In the genomic region with DNA sequence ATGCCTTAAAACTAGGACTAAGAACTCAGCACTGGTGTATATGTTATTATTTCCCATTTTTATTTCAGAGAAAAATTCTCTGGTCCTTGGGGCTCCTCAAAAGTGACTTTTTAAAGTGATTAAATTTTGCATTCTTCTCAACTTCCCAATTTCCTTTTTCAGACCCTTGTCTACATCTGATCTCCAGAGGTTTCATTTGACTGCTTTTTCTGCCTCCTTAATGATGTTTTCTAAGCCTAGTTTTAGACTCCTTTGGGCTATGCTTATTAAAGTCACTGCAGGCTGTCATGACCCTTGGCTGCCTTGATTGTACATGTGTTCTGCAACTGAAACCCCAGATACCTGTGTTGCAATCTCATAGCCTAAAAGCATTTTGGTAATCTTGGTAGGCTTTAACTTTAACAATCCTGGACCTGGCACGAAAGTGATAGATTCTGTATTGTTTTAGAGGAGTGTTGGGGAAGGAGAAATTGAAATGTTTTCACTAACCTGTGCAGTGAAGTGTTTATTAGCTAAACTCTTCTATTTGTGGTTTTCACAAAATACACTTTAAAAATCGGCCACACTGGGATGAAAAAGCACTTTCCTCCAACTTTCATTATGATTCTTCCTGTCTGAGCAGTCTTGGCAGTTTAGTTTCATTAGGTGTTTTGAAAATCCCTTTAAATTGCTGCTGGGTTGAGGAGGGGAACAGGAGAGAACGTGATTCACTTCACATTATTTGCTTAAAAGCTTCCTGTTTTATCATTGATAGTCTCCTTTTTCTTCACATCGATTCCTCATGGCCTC, we compare ENCODE assay signal across 11 cellular contexts. TPM values are rescaled to one million over a fixed set of nuclear protein-coding genes. Genes with fewer than 3 reads are reported as not detected.
DNase-seq lines count a peak whose midpoint lies in the region; ATAC-seq and TF ChIP-seq lines count a peak whose summit lies in the region.
"Had no signal": no experiment of that assay in that cellular context is flagged by ENCODE, and none has a peak within 500 bp of the region (broad histone marks: within the 10 kb centered on the region; RNA-seq: fewer than 3 reads in every experiment).

No MANE protein-coding gene starts in this region.

- 7 to 11% methylated on average over 4 of the region's 4 CpGs for WGBS in esophagus squamous epithelium, 2 donors

- TF ChIP-seq POLR2A in esophagus squamous epithelium (IDR thresholded peaks at IDR 0.05) = no peak

- H3K9me3 ChIP-seq in esophagus squamous epithelium = no peaks in the 10 kb centered on the region

- intact Hi-C loops in esophagus squamous epithelium (cut with DNase I) = no loop called here

- peak overlapping the region; percentile 54 for H3K27ac Mint-ChIP-seq in stimulated activated memory B cell treated with anti-CD40 and anti-IgM and Interleukin-4, amounts not matched to agents 10 μg/mL and 1 μg/mL and 100 μg/mL, for 72 hours

- peaks cover 62% of the 10 kb centered on the region for H3K4me1 Mint-ChIP-seq in stimulated activated memory B cell treated with anti-CD40 and anti-IgM and Interleukin-4, amounts not matched to agents 10 μg/mL and 1 μg/mL and 100 μg/mL, for 72 hours

- H3K4me3 Mint-ChIP-seq in stimulated activated memory B cell treated with anti-CD40 and anti-IgM and Interleukin-4, amounts not matched to agents 10 μg/mL and 1 μg/mL and 100 μg/mL, for 72 hours = peak overlapping the region; percentile 32

- H3K36me3 ChIP-seq in esophagus squamous epithelium = peaks cover 0 to 5% (median 0%) of the 10 kb centered on the region in 3 donors

- peak overlapping the region; percentile 30 to 57 (median 42) for H3K27ac ChIP-seq in esophagus squamous epithelium
- H3K27ac ChIP-seq: 22Rv1 had no signal

- no peaks in the 10 kb centered on the region for H3K36me3 Mint-ChIP-seq in stimulated activated memory B cell treated with anti-CD40 and anti-IgM and Interleukin-4, amounts not matched to agents 10 μg/mL and 1 μg/mL and 100 μg/mL, for 72 hours

- H3K9me3 Mint-ChIP-seq in stimulated activated memory B cell treated with anti-CD40 and anti-IgM and Interleukin-4, amounts not matched to agents 10 μg/mL and 1 μg/mL and 100 μg/mL, for 72 hours = no peaks in the 10 kb centered on the region

- peak overlapping the region in 2 of 4 donors; percentile 10 to 12 for H3K4me3 ChIP-seq in esophagus squamous epithelium

- ATAC-seq in stimulated activated memory B cell treated with anti-CD40 and anti-IgM and Interleukin-4, amounts not matched to agents 10 μg/mL and 1 μg/mL and 100 μg/mL, for 72 hours = no peak
- ATAC-seq in GM19467 (IDR thresholded peaks at IDR 0.05; ENCODE audit: unreplicated experiment) (no peak), GM19395 (IDR thresholded peaks at IDR 0.05; ENCODE audit: unreplicated experiment) (no peak)

- H3K27me3 Mint-ChIP-seq in stimulated activated memory B cell treated with anti-CD40 and anti-IgM and Interleukin-4, amounts not matched to agents 10 μg/mL and 1 μg/mL and 100 μg/mL, for 72 hours = no peaks in the 10 kb centered on the region

- peak; percentile 18 to 76 for DNase-seq in NOMO-1 (lab: John Stamatoyannopoulos, UW; ENCODE audit: unreplicated experiment in 2 of 2)
- DNase-seq in NOMO-1 treated with dmso at 0.1 percent for 144 hours (lab: John Stamatoyannopoulos, UW; ENCODE audit: unreplicated experiment) = no peak
- DNase-seq in RPMI8226 = peak; percentile 18
- no peak for DNase-seq in esophagus squamous epithelium (lab: John Stamatoyannopoulos, UW)
- no peak for DNase-seq in Ammon's horn (ENCODE audit: low spot score)
- DNase-seq: central memory CD4-positive, alpha-beta T cell; Right ventricle myocardium superior had no signal

- peaks cover 30 to 71% (median 40%) of the 10 kb centered on the region in 3 donors for H3K4me1 ChIP-seq in esophagus squamous epithelium

- no peak for TF ChIP-seq CTCF in esophagus squamous epithelium (IDR thresholded peaks at IDR 0.05)

- H3K27me3 ChIP-seq in esophagus squamous epithelium = no peaks in the 10 kb centered on the region

RNA-seq across cellular contexts. Expression of a gene that starts 4.8 kb away (rescaled TPM):
- total RNA-seq in esophagus squamous epithelium = 10 to 100 TPM; 14.4 to 18.8 (median 14.9) TPM

RNA-seq across cellular contexts. Expression of a gene that starts 14.9 kb away (rescaled TPM):
- under 1 TPM in 2 of 4 donors, not detected in 2; 0.27 to 0.38 TPM for total RNA-seq in esophagus squamous epithelium

Comparison
In these comparisons a context has a peak if more than half of its experiments do, and no peak if none do; other contexts are left out.
1. DNase-seq: peak in NOMO-1 (2 of 2) and RPMI8226 (single experiment); none in NOMO-1 treated with dmso at 0.1 percent for 144 hours (single experiment), esophagus squamous epithelium (single experiment) and Ammon's horn (single experiment).